ENCODE assay signal across 22 cellular contexts in the genomic region with DNA sequence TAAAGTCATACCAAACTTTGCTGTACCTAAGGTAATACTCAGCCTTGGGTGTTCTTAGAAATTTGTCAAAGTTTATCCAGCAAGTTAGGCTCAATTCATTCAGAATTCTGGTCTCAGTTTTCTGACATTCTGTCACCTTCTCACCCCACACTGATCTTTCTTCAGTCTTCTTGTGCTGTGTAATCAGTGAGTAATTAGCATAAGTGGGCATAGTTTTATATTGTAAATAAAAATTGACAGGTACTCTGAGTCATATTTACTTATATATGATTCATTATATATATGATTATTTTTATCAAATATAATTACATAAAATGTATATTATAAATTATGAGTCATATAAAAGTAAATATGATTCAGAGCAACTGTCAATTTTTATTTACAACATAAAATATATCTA.
DNase-seq lines count a peak whose midpoint lies in the region; ATAC-seq, FAIRE-seq and TF ChIP-seq lines count a peak whose summit lies in the region.
"Had no signal": no experiment of that assay in that cellular context is flagged by ENCODE, and none has a peak within 500 bp of the region (broad histone marks: within the 10 kb centered on the region; RNA-seq: fewer than 3 reads in every experiment).

No MANE protein-coding gene starts in this region.

- FAIRE-seq in small intestine (lab: Jason Lieb, UNC) = no peak
- FAIRE-seq: D721Med, GM12878, GM19239, H54, HTR-8/SVneo, K562 had no signal

- no peaks in the 10 kb centered on the region for H3K9me3 ChIP-seq in Panc1 (ENCODE audit: control insufficient read depth, insufficient read depth, low read depth, low read length)
- no peaks in the 10 kb centered on the region for H3K9me3 ChIP-seq in small intestine (ENCODE audit: control insufficient read depth, low read depth)
- H3K9me3 ChIP-seq: Caco-2 had no signal

- H3K36me3 ChIP-seq in Panc1 (ENCODE audit: control insufficient read depth, insufficient read depth, low read length) (no peaks in the 10 kb centered on the region; the same call in 1 of the 2 replicates), small intestine (ENCODE audit: control insufficient read depth in 2 of 2, insufficient read depth in 2 of 2, low read length in 2 of 2) (no peaks in the 10 kb centered on the region)

- intact Hi-C loops in Panc1 (cut with micrococcal nuclease; ENCODE audit: unreplicated experiment) (no loop called here), cardiac septum (cut with DNase I) (no loop called here)

- H3K4me1 ChIP-seq in Panc1 (ENCODE audit: control insufficient read depth, insufficient read depth, low read length) = no peaks in the 10 kb centered on the region
- no peaks in the 10 kb centered on the region for H3K4me1 ChIP-seq in small intestine (ENCODE audit: control insufficient read depth in 2 of 2, insufficient read depth in 1 of 2, low read depth in 1 of 2, low read length in 1 of 2)
- H3K4me1 ChIP-seq: Caco-2 had no signal

- DNase-seq in ELR (ENCODE audit: low read depth) = peak; percentile 8
- peak; percentile 22 for DNase-seq in Panc1 (ENCODE audit: low read depth, low spot score)
- peak; percentile 48 for DNase-seq in epithelial cell of esophagus (ENCODE audit: low read depth)
- peak; percentile 27 for DNase-seq in small intestine
- DNase-seq in cardiac septum (ENCODE audit: low spot score) = no peak
- DNase-seq in omental fat pad (ENCODE audit: low spot score) = no peak
- no peak for DNase-seq in amniotic stem cell (lab: John Stamatoyannopoulos, UW)
- DNase-seq: ACHN; AML-193; Caco-2; CD4-positive, alpha-beta T cell; DMS79 treated with DMSO at 0.1 percent for 48 hours; GM23248; HCEC 1CT; IMR-90 had no signal

- H3K27ac ChIP-seq in Panc1 (ENCODE audit: low read length) = no peak overlapping the region
- H3K27ac ChIP-seq in small intestine (ENCODE audit: low read depth in 1 of 2, low read length in 1 of 2) = no peak overlapping the region
- H3K27ac ChIP-seq: C4-2B, GM23248 had no signal

- in situ Hi-C loops in Panc1 (cut with HindIII; ENCODE audit: low pct_unique_long_range_greater_than_20kb, low sequenced_read_pairs) = no loop called here

- CTCF ChIA-PET in Panc1 (lab: Charles Lee) = no interaction called here

- no TSS peak for BruUV-seq in Panc1 (replicated peaks; lab: Mats Ljungman, UMichigan)

- H3K27me3 ChIP-seq in Panc1 (ENCODE audit: control insufficient read depth, insufficient read depth, low read length) = no peaks in the 10 kb centered on the region
- H3K27me3 ChIP-seq in small intestine (ENCODE audit: control insufficient read depth in 2 of 2, insufficient read depth in 2 of 2, low read length in 2 of 2) = no peaks in the 10 kb centered on the region

- POLR2A ChIA-PET in Panc1 (lab: Charles Lee) = no interaction called here

- no peak overlapping the region for H3K4me3 ChIP-seq in Panc1 (ENCODE audit: low read depth in 2 of 2, low read length in 2 of 2)
- H3K4me3 ChIP-seq in epithelial cell of esophagus (ENCODE audit: low read length) = no peak overlapping the region
- H3K4me3 ChIP-seq in small intestine (ENCODE audit: low read depth in 1 of 2, low read length in 2 of 2) = no peak overlapping the region
- H3K4me3 ChIP-seq: GM12878, GM23248, K562 had no signal

- no peak for TF ChIP-seq CTCF in Panc1 (IDR thresholded peaks at IDR 0.05)
- TF ChIP-seq CTCF in epithelial cell of esophagus (IDR thresholded peaks at IDR 0.05; ENCODE audit: insufficient read depth, low read depth, low read length, missing control alignments) = no peak
- no peak for TF ChIP-seq CTCF in omental fat pad (IDR thresholded peaks at IDR 0.05)

- ATAC-seq in Panc1 (no peak; the same call in 1 of the 2 replicates), omental fat pad (ENCODE audit: low FRiP score) (no peak)
- ATAC-seq: GM12878, K562 had no signal

Comparison
In these comparisons a context has a peak if more than half of its experiments do, and no peak if none do; other contexts are left out.
1. DNase-seq: peak in ELR (single experiment), Panc1 (single experiment), epithelial cell of esophagus (single experiment) and small intestine (single experiment); none in cardiac septum (single experiment), omental fat pad (single experiment) and amniotic stem cell (single experiment).